ENCODE assay signal across 12 cellular contexts in the genomic region with DNA sequence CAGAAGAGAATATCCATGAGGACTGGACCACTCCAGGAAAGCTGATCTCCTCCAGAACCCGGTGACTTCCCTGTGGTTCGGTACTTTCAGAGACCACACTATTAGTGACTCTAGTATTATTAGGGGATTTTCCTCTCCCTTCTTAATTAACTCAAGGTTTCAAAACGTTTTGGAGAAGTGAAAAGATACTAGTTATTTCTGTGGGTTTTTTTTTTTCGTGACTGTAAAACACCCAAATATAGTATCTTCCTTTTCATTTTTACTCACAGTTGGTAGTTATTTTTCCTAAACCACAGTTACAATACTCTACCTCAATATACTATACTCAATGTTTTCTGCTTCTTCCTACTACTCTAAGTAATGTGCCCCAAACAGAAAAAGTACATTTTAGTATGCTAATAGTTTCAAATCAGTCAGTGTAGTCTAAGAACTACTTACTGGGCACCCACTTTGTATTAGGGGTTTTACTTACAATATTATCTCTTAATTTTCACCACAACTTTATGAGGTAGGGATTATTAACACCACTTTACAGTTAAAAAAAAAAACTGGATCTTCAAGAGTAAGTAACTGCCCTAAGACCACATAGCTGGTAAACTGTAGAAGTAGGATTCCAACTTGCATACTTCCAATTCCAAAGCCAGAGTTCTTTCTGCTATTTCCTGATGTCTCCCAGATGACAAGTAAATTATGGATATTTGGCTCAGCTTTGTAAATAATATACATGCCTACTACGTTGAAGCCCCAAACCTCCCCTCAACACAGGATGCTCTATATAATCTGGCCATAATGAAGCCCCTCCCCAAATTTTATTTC. TPM values are rescaled to one million over a fixed set of nuclear protein-coding genes. Genes with fewer than 3 reads are reported as not detected.
DNase-seq lines count a peak whose midpoint lies in the region; ATAC-seq and TF ChIP-seq lines count a peak whose summit lies in the region.
"Had no signal": no experiment of that assay in that cellular context is flagged by ENCODE, and none has a peak within 500 bp of the region (broad histone marks: within the 10 kb centered on the region; RNA-seq: fewer than 3 reads in every experiment).

No MANE protein-coding gene starts in this region.

- H3K4me3 ChIP-seq in BJ (ENCODE audit: low read depth, low read length) (no peak overlapping the region), OCI-LY1 (ENCODE audit: low read depth, low read length, poor library complexity, severe bottlenecking) (no peak overlapping the region), smooth muscle cell (no peak overlapping the region)
- H3K4me3 ChIP-seq: ascending aorta, K562, right atrium auricular region had no signal

- H3F3A ChIP-seq in OCI-LY1 (ENCODE audit: insufficient read depth, low read length) (no peaks in the 10 kb centered on the region), smooth muscle cell (ENCODE audit: low read depth) (no peaks in the 10 kb centered on the region)

- peaks cover 75% of the 10 kb centered on the region for H3K4me1 ChIP-seq in OCI-LY1 (ENCODE audit: insufficient read depth, low read length, severe bottlenecking)
- no peaks in the 10 kb centered on the region for H3K4me1 ChIP-seq in smooth muscle cell (ENCODE audit: low read depth)
- H3K4me1 ChIP-seq: ascending aorta, right atrium auricular region had no signal

- H3K9me3 ChIP-seq in OCI-LY1 (ENCODE audit: low read length), result no peaks in the 10 kb centered on the region
- no peaks in the 10 kb centered on the region for H3K9me3 ChIP-seq in smooth muscle cell (replicated peaks; ENCODE audit: low read depth)
- H3K9me3 ChIP-seq: ascending aorta, right atrium auricular region had no signal

- POLR2A ChIA-PET in BJ (lab: Charles Lee), result interaction anchor here (0.7 kb wide), 1 partner anchor 11 kb away, joined by 6 read pairs; no protein-coding TSS in a partner anchor

- peak; percentile 71 for ATAC-seq in GM18909 (IDR thresholded peaks at IDR 0.05; ENCODE audit: poor library complexity, unreplicated experiment)
- peak; percentile 57 for ATAC-seq in HG02870 (IDR thresholded peaks at IDR 0.05; ENCODE audit: unreplicated experiment)
- ATAC-seq: K562 had no signal

- no peaks in the 10 kb centered on the region for H3K9me2 ChIP-seq in OCI-LY1 (ENCODE audit: low read depth, low read length)

- H3K27me3 ChIP-seq in BJ (ENCODE audit: control insufficient read depth, insufficient read depth, low read length), result no peaks in the 10 kb centered on the region
- no peaks in the 10 kb centered on the region for H3K27me3 ChIP-seq in OCI-LY1 (ENCODE audit: insufficient read depth, low read length)
- H3K27me3 ChIP-seq in smooth muscle cell (ENCODE audit: low read depth), result no peaks in the 10 kb centered on the region
- H3K27me3 ChIP-seq: ascending aorta, right atrium auricular region had no signal

- peak; percentile 9 for DNase-seq in BJ (ENCODE audit: low read depth)
- no peak for DNase-seq in stimulated activated CD4-positive, alpha-beta T cell treated with anti-CD3 and anti-CD28 coated beads, Interleukin-12 subunit alpha, Interleukin-12 subunit beta, amount 100 ng/mL, for 4 hours
- no peak for DNase-seq in smooth muscle cell (lab: John Stamatoyannopoulos, UW; ENCODE audit: unreplicated experiment)
- DNase-seq in NCI-H510A (lab: John Stamatoyannopoulos, UW), result no peak
- DNase-seq in mesenteric fat pad (ENCODE audit: low spot score), result no peak
- DNase-seq: DMS53 had no signal

- CTCF ChIA-PET in BJ (lab: Yijun Ruan, JAX), result no interaction called here

- H2AFZ ChIP-seq in OCI-LY1 (ENCODE audit: low read length), result no peak overlapping the region
- no peak overlapping the region for H2AFZ ChIP-seq in smooth muscle cell (ENCODE audit: low read depth)

- H3K4me2 ChIP-seq in OCI-LY1 (ENCODE audit: low read length), result peak overlapping the region; percentile 46
- no peak overlapping the region for H3K4me2 ChIP-seq in smooth muscle cell

- no peak for TF ChIP-seq CTCF in BJ (IDR thresholded peaks at IDR 0.05; ENCODE audit: insufficient read depth, low read depth, low read length)
- TF ChIP-seq CTCF in OCI-LY1 (IDR thresholded peaks at IDR 0.05; ENCODE audit: low read length), result no peak
- TF ChIP-seq CTCF in smooth muscle cell (IDR thresholded peaks at IDR 0.05; ENCODE audit: borderline replicate concordance, insufficient read depth, poor library complexity, severe bottlenecking), result no peak

- H3K36me3 ChIP-seq in BJ (ENCODE audit: control insufficient read depth, insufficient read depth, low read length) (no peaks in the 10 kb centered on the region), OCI-LY1 (ENCODE audit: insufficient read depth, low read length) (0 out of 2 replicates have a peak, but pooled peaks cover under 1% of the 10 kb centered on the region), smooth muscle cell (ENCODE audit: low read depth) (no peaks in the 10 kb centered on the region)
- H3K36me3 ChIP-seq: ascending aorta, right atrium auricular region had no signal

- peaks cover 37% of the 10 kb centered on the region for H3K79me2 ChIP-seq in OCI-LY1 (ENCODE audit: insufficient read depth, low read length)
- H3K79me2 ChIP-seq in smooth muscle cell (ENCODE audit: low read depth), result no peaks in the 10 kb centered on the region

- H4K20me1 ChIP-seq in OCI-LY1 (ENCODE audit: insufficient read depth, low read length) (no peaks in the 10 kb centered on the region), smooth muscle cell (ENCODE audit: low read depth) (no peaks in the 10 kb centered on the region)

- H3K27ac ChIP-seq in OCI-LY1 (ENCODE audit: low read depth, low read length, poor library complexity, severe bottlenecking), result peak overlapping the region; percentile 89
- no peak overlapping the region for H3K27ac ChIP-seq in smooth muscle cell (ENCODE audit: low read depth)
- H3K27ac ChIP-seq: ascending aorta, right atrium auricular region had no signal

- H3K9ac ChIP-seq in OCI-LY1 (ENCODE audit: low read length) (peak overlapping the region; percentile 29; the same call in 1 of the 2 replicates), smooth muscle cell (ENCODE audit: low read depth) (no peak overlapping the region)

- 64% methylated on average over 5 of the region's 5 CpGs for whole genome bisulfite sequencing in smooth muscle cell (ENCODE audit: low lambda C conversion rate)

RNA-seq across cellular contexts. Expression of a gene that starts 45.0 kb away (rescaled TPM):
- polyA plus RNA-seq in BJ (2011; rRNA removed) (21.5 and 21.6 TPM in 2 replicates), smooth muscle cell (0.83 and 1.5 TPM in 2 replicates)
- polyA minus RNA-seq in BJ (2011; rRNA and poly(A)+ RNA removed), result 44.1 and 78.6 TPM in 2 replicates
- total RNA-seq in smooth muscle cell (6.5 and 6.7 TPM in 2 replicates), mesenteric fat pad (1.3 TPM)
